ENCODE assay signal across 2 cellular contexts in the genomic region with DNA sequence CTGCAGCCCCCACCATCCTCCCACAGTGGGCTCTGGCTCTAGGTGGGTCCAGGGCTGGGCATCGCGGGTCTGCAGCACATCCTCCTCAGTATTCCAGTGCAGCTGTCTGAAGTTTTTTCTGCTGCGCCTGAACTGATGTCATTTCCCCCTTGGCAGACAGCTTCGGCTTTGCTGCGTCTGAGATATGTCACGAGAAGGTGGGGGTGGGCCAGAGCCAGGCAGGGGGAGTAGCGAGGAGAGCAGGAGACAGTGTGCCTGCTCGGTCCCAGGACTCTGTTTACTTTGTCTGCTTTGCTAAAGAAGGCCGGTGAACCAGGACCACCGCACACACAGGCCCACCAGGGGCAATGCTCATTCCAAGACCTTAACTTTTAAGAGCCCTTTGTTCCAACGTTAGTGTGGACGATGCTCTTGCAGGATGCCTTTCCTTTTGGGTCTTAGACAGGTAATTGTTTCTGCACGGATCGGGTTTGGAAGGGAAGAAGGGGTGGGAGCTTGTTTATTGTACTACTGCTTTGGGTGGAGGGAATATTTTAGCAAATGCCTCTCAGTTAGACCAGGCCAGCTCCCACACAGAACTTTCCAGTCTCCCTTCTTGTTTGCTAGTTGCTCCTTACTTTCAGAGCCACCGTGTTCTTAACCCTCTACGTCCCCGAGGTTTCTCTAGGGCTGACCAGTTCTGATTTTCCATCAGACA.
TF ChIP-seq lines count a peak whose summit lies in the region.

No MANE protein-coding gene starts in this region.

TF ChIP-seq in SK-N-SH, 30 proteins besides CTCF, POLR2A, EP300 and RAD21 (continued from another document and continues in another):
- TF ChIP-seq RXRA (IDR thresholded peaks at IDR 0.05; ENCODE audit: borderline replicate concordance, low read depth) = no peak
- TF ChIP-seq YY1 (IDR thresholded peaks at IDR 0.05; ENCODE audit: low read depth) = no peak
- TF ChIP-seq RFX5 (IDR thresholded peaks at IDR 0.05; ENCODE audit: low read length) = no peak
- TF ChIP-seq JUND (IDR thresholded peaks at IDR 0.05) = no peak
- TF ChIP-seq TAF1 (IDR thresholded peaks at IDR 0.05; ENCODE audit: borderline replicate concordance, low read depth, low read length) = no peak
- no peak for TF ChIP-seq CHD2 (IDR thresholded peaks at IDR 0.05; ENCODE audit: low read length, partially characterized antibody)
- no peak for TF ChIP-seq NRF1 (IDR thresholded peaks at IDR 0.05; ENCODE audit: low read depth, low read length)
- no peak for TF ChIP-seq EZH2phosphoT487 (IDR thresholded peaks at IDR 0.05; ENCODE audit: borderline replicate concordance, low read depth)
- TF ChIP-seq GATA2 (CRISPR knock-in tag; IDR thresholded peaks at IDR 0.05) = no peak
- TF ChIP-seq, protein P1, sequence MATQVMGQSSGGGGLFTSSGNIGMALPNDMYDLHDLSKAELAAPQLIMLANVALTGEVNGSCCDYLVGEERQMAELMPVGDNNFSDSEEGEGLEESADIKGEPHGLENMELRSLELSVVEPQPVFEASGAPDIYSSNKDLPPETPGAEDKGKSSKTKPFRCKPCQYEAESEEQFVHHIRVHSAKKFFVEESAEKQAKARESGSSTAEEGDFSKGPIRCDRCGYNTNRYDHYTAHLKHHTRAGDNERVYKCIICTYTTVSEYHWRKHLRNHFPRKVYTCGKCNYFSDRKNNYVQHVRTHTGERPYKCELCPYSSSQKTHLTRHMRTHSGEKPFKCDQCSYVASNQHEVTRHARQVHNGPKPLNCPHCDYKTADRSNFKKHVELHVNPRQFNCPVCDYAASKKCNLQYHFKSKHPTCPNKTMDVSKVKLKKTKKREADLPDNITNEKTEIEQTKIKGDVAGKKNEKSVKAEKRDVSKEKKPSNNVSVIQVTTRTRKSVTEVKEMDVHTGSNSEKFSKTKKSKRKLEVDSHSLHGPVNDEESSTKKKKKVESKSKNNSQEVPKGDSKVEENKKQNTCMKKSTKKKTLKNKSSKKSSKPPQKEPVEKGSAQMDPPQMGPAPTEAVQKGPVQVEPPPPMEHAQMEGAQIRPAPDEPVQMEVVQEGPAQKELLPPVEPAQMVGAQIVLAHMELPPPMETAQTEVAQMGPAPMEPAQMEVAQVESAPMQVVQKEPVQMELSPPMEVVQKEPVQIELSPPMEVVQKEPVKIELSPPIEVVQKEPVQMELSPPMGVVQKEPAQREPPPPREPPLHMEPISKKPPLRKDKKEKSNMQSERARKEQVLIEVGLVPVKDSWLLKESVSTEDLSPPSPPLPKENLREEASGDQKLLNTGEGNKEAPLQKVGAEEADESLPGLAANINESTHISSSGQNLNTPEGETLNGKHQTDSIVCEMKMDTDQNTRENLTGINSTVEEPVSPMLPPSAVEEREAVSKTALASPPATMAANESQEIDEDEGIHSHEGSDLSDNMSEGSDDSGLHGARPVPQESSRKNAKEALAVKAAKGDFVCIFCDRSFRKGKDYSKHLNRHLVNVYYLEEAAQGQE (IDR thresholded peaks at IDR 0.05; ENCODE audit: low read depth, low read length) = no peak
- no peak for TF ChIP-seq USF2 (IDR thresholded peaks at IDR 0.05; ENCODE audit: borderline replicate concordance, low read depth, low read length)
- peak; percentile 44; the same call in 1 of the 2 replicates for TF ChIP-seq MAX (IDR thresholded peaks at IDR 0.05; ENCODE audit: low read depth)
- TF ChIP-seq, protein P2, sequence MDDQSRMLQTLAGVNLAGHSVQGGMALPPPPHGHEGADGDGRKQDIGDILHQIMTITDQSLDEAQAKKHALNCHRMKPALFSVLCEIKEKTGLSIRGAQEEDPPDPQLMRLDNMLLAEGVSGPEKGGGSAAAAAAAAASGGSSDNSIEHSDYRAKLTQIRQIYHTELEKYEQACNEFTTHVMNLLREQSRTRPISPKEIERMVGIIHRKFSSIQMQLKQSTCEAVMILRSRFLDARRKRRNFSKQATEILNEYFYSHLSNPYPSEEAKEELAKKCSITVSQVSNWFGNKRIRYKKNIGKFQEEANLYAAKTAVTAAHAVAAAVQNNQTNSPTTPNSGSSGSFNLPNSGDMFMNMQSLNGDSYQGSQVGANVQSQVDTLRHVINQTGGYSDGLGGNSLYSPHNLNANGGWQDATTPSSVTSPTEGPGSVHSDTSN (IDR thresholded peaks at IDR 0.05) = peak; percentile 64
- no peak for TF ChIP-seq FOXJ3 (CRISPR knock-in tag; IDR thresholded peaks at IDR 0.05)
- TF ChIP-seq FOXM1 (IDR thresholded peaks at IDR 0.05; ENCODE audit: low read depth) = no peak
- TF ChIP-seq MXI1 (IDR thresholded peaks at IDR 0.05; ENCODE audit: low read depth, low read length) = peak; percentile 50; the same call in 1 of the 2 replicates
- no peak for TF ChIP-seq ZBTB33 (IDR thresholded peaks at IDR 0.05; ENCODE audit: borderline replicate concordance, low read depth)
- TF ChIP-seq, protein P3, sequence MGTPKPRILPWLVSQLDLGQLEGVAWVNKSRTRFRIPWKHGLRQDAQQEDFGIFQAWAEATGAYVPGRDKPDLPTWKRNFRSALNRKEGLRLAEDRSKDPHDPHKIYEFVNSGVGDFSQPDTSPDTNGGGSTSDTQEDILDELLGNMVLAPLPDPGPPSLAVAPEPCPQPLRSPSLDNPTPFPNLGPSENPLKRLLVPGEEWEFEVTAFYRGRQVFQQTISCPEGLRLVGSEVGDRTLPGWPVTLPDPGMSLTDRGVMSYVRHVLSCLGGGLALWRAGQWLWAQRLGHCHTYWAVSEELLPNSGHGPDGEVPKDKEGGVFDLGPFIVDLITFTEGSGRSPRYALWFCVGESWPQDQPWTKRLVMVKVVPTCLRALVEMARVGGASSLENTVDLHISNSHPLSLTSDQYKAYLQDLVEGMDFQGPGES (IDR thresholded peaks at IDR 0.05; ENCODE audit: low read depth, low read length) = no peak
- TF ChIP-seq GABPA (IDR thresholded peaks at IDR 0.05; ENCODE audit: low read depth) = 0 out of 2 replicates have a peak, but pooled peaks have one; percentile 43

TF ChIP-seq in endothelial cell of umbilical vein, 7 proteins besides CTCF, POLR2A, EP300 and RAD21 (continued from another document):
- no peak for TF ChIP-seq MAX (IDR thresholded peaks at IDR 0.05; ENCODE audit: insufficient read depth, insufficient read length)
- no peak for TF ChIP-seq EZH2 (IDR thresholded peaks at IDR 0.05; ENCODE audit: borderline replicate concordance, low read depth, low read length, severe bottlenecking)
- TF ChIP-seq MYC (IDR thresholded peaks at IDR 0.05; ENCODE audit: low read depth, low read length) = no peak
- no peak for TF ChIP-seq GATA2 (IDR thresholded peaks at IDR 0.05; ENCODE audit: insufficient read depth, insufficient read length, low read depth, low read length)
- peak; percentile 36 for TF ChIP-seq JUN (IDR thresholded peaks at IDR 0.05; ENCODE audit: borderline replicate concordance, insufficient read depth, insufficient read length, low read depth)
- TF ChIP-seq POLR2AphosphoS5 (IDR thresholded peaks at IDR 0.05; ENCODE audit: insufficient read depth, low read depth, low read length) = peak; percentile 73
TF ChIP-seq in endothelial cell of umbilical vein: peak in this region for 2.
